Comparison of ENCODE assay signal across 9 cellular contexts in the genomic region with DNA sequence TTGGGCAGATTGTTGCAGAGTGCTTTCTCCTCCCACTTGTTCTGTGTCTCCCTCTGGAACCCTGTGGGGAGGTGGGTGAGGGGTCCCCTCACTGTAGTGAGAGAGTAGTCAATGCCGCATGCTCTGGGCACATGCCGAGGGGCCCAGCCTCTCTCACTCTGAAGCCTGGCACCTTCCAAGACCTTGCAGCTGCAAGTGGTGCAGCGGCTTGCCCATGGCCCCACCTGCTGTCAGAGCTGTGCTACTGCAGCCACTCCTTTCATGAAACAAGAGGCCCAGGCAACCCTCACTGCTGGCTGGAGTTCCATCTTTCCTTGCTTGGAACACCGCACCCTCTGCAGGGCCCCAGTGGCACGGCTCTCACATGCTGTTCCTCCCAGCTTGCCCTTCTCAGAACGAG. TPM values are rescaled to one million over a fixed set of nuclear protein-coding genes. Genes with fewer than 3 reads are reported as not detected.
DNase-seq lines count a peak whose midpoint lies in the region; ATAC-seq and TF ChIP-seq lines count a peak whose summit lies in the region.
"Had no signal": no experiment of that assay in that cellular context is flagged by ENCODE, and none has a peak within 500 bp of the region (broad histone marks: within the 10 kb centered on the region; RNA-seq: fewer than 3 reads in every experiment).

No MANE protein-coding gene starts in this region.

- TF ChIP-seq CTCF in SU-DHL-6 (IDR thresholded peaks at IDR 0.05; ENCODE audit: insufficient read depth, low read length, poor library complexity, severe bottlenecking) (peak; percentile 21), hepatocyte (IDR thresholded peaks at IDR 0.05; ENCODE audit: poor library complexity) (peak; percentile 85), gastrocnemius medialis (IDR thresholded peaks at IDR 0.05 in 4 of 5, conservative IDR thresholded peaks at IDR 0.05 in 1 of 5) (peak; percentile 35 to 64 (median 50))

- no peaks in the 10 kb centered on the region for H3K36me3 ChIP-seq in SU-DHL-6 (ENCODE audit: low read length)
- no peaks in the 10 kb centered on the region for H3K36me3 ChIP-seq in hepatocyte (replicated peaks; ENCODE audit: insufficient read depth, low read depth)
- no peaks in the 10 kb centered on the region for H3K36me3 ChIP-seq in gastrocnemius medialis

- H3K79me2 ChIP-seq in SU-DHL-6 (ENCODE audit: insufficient read depth, low read length) = no peaks in the 10 kb centered on the region
- no peaks in the 10 kb centered on the region for H3K79me2 ChIP-seq in hepatocyte

- H3K27me3 ChIP-seq in SU-DHL-6 (ENCODE audit: low read length) (no peaks in the 10 kb centered on the region), hepatocyte (no peaks in the 10 kb centered on the region), gastrocnemius medialis (peaks cover 0 to 8% (median 7%) of the 10 kb centered on the region in 3 donors)
- H3K27me3 ChIP-seq: BLaER1 treated with 17β-estradiol and CSF1 and Interleukin-3, amounts not matched to agents 10 nM and 100 nM had no signal

- no peak overlapping the region for H3K4me2 ChIP-seq in SU-DHL-6 (ENCODE audit: low read depth, low read length, poor library complexity, severe bottlenecking)
- H3K4me2 ChIP-seq in hepatocyte = no peak overlapping the region
- H3K4me2 ChIP-seq: BLaER1 treated with 17β-estradiol and CSF1 and Interleukin-3, amounts not matched to agents 10 nM and 100 nM had no signal

- DNase-seq in NCI-H2171 treated with DMSO at 0.1 percent for 48 hours (lab: John Stamatoyannopoulos, UW) (peak; percentile 7), NCI-H2171 (lab: John Stamatoyannopoulos, UW) (no peak), anterior cingulate cortex (lab: John Stamatoyannopoulos, UW) (peak in 57 of 58 donors; percentile 8 to 86 (median 68)), hepatocyte (ENCODE audit: low spot score) (peak; percentile 86), gastrocnemius medialis (peak in 1 of 2 donors; percentile 40)

- H3K9me3 ChIP-seq in SU-DHL-6 (ENCODE audit: insufficient read depth, low read length) (peaks cover 7% of the 10 kb centered on the region; the same call in 1 of the 2 replicates), hepatocyte (ENCODE audit: low read depth) (no peaks in the 10 kb centered on the region), gastrocnemius medialis (no peaks in the 10 kb centered on the region)

- no peaks in the 10 kb centered on the region for H3F3A ChIP-seq in SU-DHL-6 (ENCODE audit: insufficient read depth)

- ATAC-seq in gastrocnemius medialis = no peak
- ATAC-seq in HG03175 (IDR thresholded peaks at IDR 0.05; ENCODE audit: unreplicated experiment) = no peak
- no peak for ATAC-seq in GM18870 (IDR thresholded peaks at IDR 0.05; ENCODE audit: unreplicated experiment)

- TF ChIP-seq POLR2A in gastrocnemius medialis (IDR thresholded peaks at IDR 0.05) = no peak

- H3K27ac ChIP-seq in SU-DHL-6 (ENCODE audit: low read depth, low read length) (no peak overlapping the region), hepatocyte (no peak overlapping the region), gastrocnemius medialis (no peak overlapping the region)
- H3K27ac ChIP-seq: BLaER1 treated with 17β-estradiol and CSF1 and Interleukin-3, amounts not matched to agents 10 nM and 100 nM had no signal

- 30% methylated on average over 6 of the region's 6 CpGs for WGBS in hepatocyte (ENCODE audit: low lambda C conversion rate, missing lambda C conversion rate)

- H3K9ac ChIP-seq in SU-DHL-6 (ENCODE audit: low read length) = no peak overlapping the region
- H3K9ac ChIP-seq: BLaER1 treated with 17β-estradiol and CSF1 and Interleukin-3, amounts not matched to agents 10 nM and 100 nM had no signal

- H3K9me2 ChIP-seq in SU-DHL-6 (replicated peaks; ENCODE audit: insufficient read depth, low read length) (no peaks in the 10 kb centered on the region), hepatocyte (replicated peaks; ENCODE audit: insufficient read depth) (no peaks in the 10 kb centered on the region)

- H4K20me1 ChIP-seq in SU-DHL-6 (ENCODE audit: low read depth, low read length) (no peaks in the 10 kb centered on the region), hepatocyte (ENCODE audit: insufficient read depth, poor library complexity, severe bottlenecking) (no peaks in the 10 kb centered on the region)
- H4K20me1 ChIP-seq: BLaER1 treated with 17β-estradiol and CSF1 and Interleukin-3, amounts not matched to agents 10 nM and 100 nM had no signal

- in situ Hi-C loops in gastrocnemius medialis (cut with MboI; ENCODE audit: low sequenced_read_pairs in 4 of 4) = no loop called here

- H2AFZ ChIP-seq in SU-DHL-6 (ENCODE audit: low read depth, low read length, severe bottlenecking) (no peak overlapping the region), hepatocyte (no peak overlapping the region)

- no peaks in the 10 kb centered on the region for H3K4me1 ChIP-seq in hepatocyte (ENCODE audit: insufficient read depth)
- H3K4me1 ChIP-seq in gastrocnemius medialis = no peaks in the 10 kb centered on the region

- H3K4me3 ChIP-seq in SU-DHL-6 (ENCODE audit: insufficient read depth, low read length, poor library complexity, severe bottlenecking) (no peak overlapping the region), hepatocyte (no peak overlapping the region), gastrocnemius medialis (no peak overlapping the region)
- H3K4me3 ChIP-seq: BLaER1 treated with 17β-estradiol and CSF1 and Interleukin-3, amounts not matched to agents 10 nM and 100 nM had no signal

- intact Hi-C loops in gastrocnemius medialis (cut with DNase I; ENCODE audit: low total_unique reads) = loop anchor here (5.0 kb wide), 1 partner anchor 366 kb away; no protein-coding TSS in a partner anchor

RNA-seq across cellular contexts. Expression of gene COL6A1, which starts 58.4 kb away (rescaled TPM):
- 193 and 296 TPM in 2 replicates for total RNA-seq in hepatocyte
- 592 and 616 TPM in 2 replicates for polyA plus RNA-seq in hepatocyte
- 10 to 100 TPM; 50.5 to 97.8 (median 73.3) TPM for total RNA-seq in gastrocnemius medialis

Comparison
In these comparisons a context has a peak if more than half of its experiments do, and no peak if none do; other contexts are left out.
1. CTCF ChIP-seq: peak in every context shown above with its lines; median percentile 85 in hepatocyte; 50 in gastrocnemius medialis; 21 in SU-DHL-6.